Comparison of ENCODE assay signal across 9 cellular contexts in the genomic region with DNA sequence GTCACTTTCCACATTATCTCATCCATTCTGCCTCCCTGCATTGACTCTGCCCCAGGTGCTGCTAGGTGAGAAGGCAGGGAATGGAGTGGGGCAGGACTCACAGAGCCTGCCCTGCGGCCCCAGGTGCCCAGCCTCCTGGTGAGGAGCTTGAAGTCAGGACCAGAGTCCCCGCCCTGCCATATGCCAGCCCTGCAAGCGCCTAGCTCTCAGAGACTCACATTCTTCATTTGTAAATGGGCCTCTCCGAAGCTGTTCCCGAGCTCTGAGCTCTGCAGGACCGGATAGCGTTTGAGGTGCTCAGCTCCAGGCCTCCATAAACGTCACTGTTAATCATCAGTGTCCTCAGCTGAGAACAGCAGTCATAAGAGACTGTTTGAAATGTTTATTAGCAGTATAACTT.
A peak's percentile ranks its signal among the peaks of the same experiment; 100 is the strongest.
DNase-seq lines count a peak whose midpoint lies in the region; ATAC-seq, FAIRE-seq and TF ChIP-seq lines count a peak whose summit lies in the region.
"Had no signal": no experiment of that assay in that cellular context is flagged by ENCODE, and none has a peak within 500 bp of the region (broad histone marks: within the 10 kb centered on the region; RNA-seq: fewer than 3 reads in every experiment).

No MANE protein-coding gene starts in this region.

- intact Hi-C loops in body of pancreas (cut with DNase I) = no loop called here

- peak overlapping the region; percentile 0 for H3K27ac Mint-ChIP-seq in activated CD8-positive, alpha-beta memory T cell treated with anti-CD3 and anti-CD28 coated beads, Interleukin-2, amount 10 ng/mL, durations not matched to agents 7 days and 5 days

- H3K79me2 ChIP-seq in keratinocyte (ENCODE audit: control insufficient read depth, insufficient read depth, low read length) = peaks cover 91% of the 10 kb centered on the region

- H3K4me3 Mint-ChIP-seq in activated CD8-positive, alpha-beta memory T cell treated with anti-CD3 and anti-CD28 coated beads, Interleukin-2, amount 10 ng/mL, durations not matched to agents 7 days and 5 days = no peak overlapping the region

- 12 to 28% methylated on average over 8 of the region's 8 CpGs for WGBS in body of pancreas, 2 donors
- 53 to 60% methylated on average over 7 to 8 of the region's 8 CpGs for WGBS in upper lobe of left lung, 2 donors

- H4K20me1 ChIP-seq in keratinocyte (ENCODE audit: control insufficient read depth, extremely low read depth, insufficient read depth, low read length) = peaks cover 43% of the 10 kb centered on the region

- H3K27me3 ChIP-seq in body of pancreas (no peaks in the 10 kb centered on the region), keratinocyte (ENCODE audit: control insufficient read depth, extremely low read depth, insufficient read depth, low read length) (no peaks in the 10 kb centered on the region), upper lobe of left lung (no peaks in the 10 kb centered on the region)

- peaks cover 19% of the 10 kb centered on the region for H3K9me1 ChIP-seq in keratinocyte (ENCODE audit: control insufficient read depth, extremely low read depth, insufficient read depth, low read length)

- H3K9ac ChIP-seq in keratinocyte (ENCODE audit: control insufficient read depth, extremely low read depth, insufficient read depth, low read length) = peak overlapping the region; percentile 83

- peak overlapping the region; percentile 59 for H3K4me2 ChIP-seq in keratinocyte (ENCODE audit: control insufficient read depth, extremely low read depth, insufficient read depth, low read depth, low read length)

- TF ChIP-seq POLR2A in body of pancreas (IDR thresholded peaks at IDR 0.05) (peak in 1 of 3 donors; percentile 12), upper lobe of left lung (IDR thresholded peaks at IDR 0.05) (no peak)

- TF ChIP-seq CTCF in body of pancreas (IDR thresholded peaks at IDR 0.05) (no peak), keratinocyte (optimal IDR thresholded peaks at IDR 0.05 in 1 of 3, IDR thresholded peaks at IDR 0.05 in 1 of 3, conservative IDR thresholded peaks at IDR 0.05 in 1 of 3; ENCODE audit: extremely low read depth in 1 of 3, insufficient read depth in 2 of 3, low read length in 3 of 3) (no peak), upper lobe of left lung (IDR thresholded peaks at IDR 0.05) (no peak)

- ATAC-seq in activated CD8-positive, alpha-beta memory T cell treated with anti-CD3 and anti-CD28 coated beads, Interleukin-2, amount 10 ng/mL, durations not matched to agents 7 days and 5 days = no peak
- ATAC-seq in body of pancreas (peak; percentile 24), upper lobe of left lung (ENCODE audit: low FRiP score in 2 of 2) (no peak), GM18517 (IDR thresholded peaks at IDR 0.05; ENCODE audit: unreplicated experiment) (no peak)

- H3K4me1 ChIP-seq in body of pancreas = peaks cover 96% of the 10 kb centered on the region
- peaks cover 78% of the 10 kb centered on the region for H3K4me1 ChIP-seq in keratinocyte (ENCODE audit: control insufficient read depth, extremely low read depth, insufficient read depth, low read length)
- H3K4me1 ChIP-seq in upper lobe of left lung = peaks cover 64 to 69% (median 67%) of the 10 kb centered on the region in 4 donors

- CTCF ChIA-PET in activated CD8-positive, alpha-beta memory T cell treated with anti-CD3 and anti-CD28 coated beads, Interleukin-2, amount 10 ng/mL, durations not matched to agents 7 days and 5 days (lab: Charles Lee) = interaction anchor here (1.1 to 2.1 kb wide), 5 partner anchors 12 to 49 kb away, joined by 3 to 6 read pairs (median 3); no protein-coding TSS in a partner anchor

- no peaks in the 10 kb centered on the region for H3K27me3 Mint-ChIP-seq in activated CD8-positive, alpha-beta memory T cell treated with anti-CD3 and anti-CD28 coated beads, Interleukin-2, amount 10 ng/mL, durations not matched to agents 7 days and 5 days

- H3K36me3 Mint-ChIP-seq in activated CD8-positive, alpha-beta memory T cell treated with anti-CD3 and anti-CD28 coated beads, Interleukin-2, amount 10 ng/mL, durations not matched to agents 7 days and 5 days = no peaks in the 10 kb centered on the region

- no peak overlapping the region for H3K4me3 ChIP-seq in body of pancreas
- peak overlapping the region in 1 of 3 experiments; percentile 8 for H3K4me3 ChIP-seq in keratinocyte (ENCODE audit: control insufficient read depth in 2 of 3, extremely low read depth in 1 of 3, insufficient read depth in 2 of 3, low read depth in 1 of 3, low read length in 3 of 3)
- no peak overlapping the region for H3K4me3 ChIP-seq in upper lobe of left lung

- no peaks in the 10 kb centered on the region for H3K36me3 ChIP-seq in body of pancreas (replicated peaks in 1 of 2; ENCODE audit: insufficient read depth in 1 of 2, low read depth in 2 of 2)
- H3K36me3 ChIP-seq in keratinocyte (ENCODE audit: control insufficient read depth in 2 of 2, extremely low read depth in 1 of 2, insufficient read depth in 2 of 2, low read length in 2 of 2) = peaks cover 16 to 28% of the 10 kb centered on the region in 2 experiments
- peaks cover 0 to 10% (median 3%) of the 10 kb centered on the region in 4 donors for H3K36me3 ChIP-seq in upper lobe of left lung

- TF ChIP-seq EP300 in upper lobe of left lung (IDR thresholded peaks at IDR 0.05) = no peak

- no peak for DNase-seq in activated CD8-positive, alpha-beta memory T cell treated with anti-CD3 and anti-CD28 coated beads, Interleukin-2, amount 10 ng/mL, durations not matched to agents 7 days and 5 days
- no peak for DNase-seq in activated CD8-positive, alpha-beta memory T cell treated with anti-CD3 and anti-CD28 coated beads, Interleukin-2, amount 50 U/mL, for 4 hours
- DNase-seq in body of pancreas = peak in 3 of 4 donors; percentile 59 to 67 (median 64)
- peak; percentile 80 for DNase-seq in keratinocyte (ENCODE audit: low read depth, low spot score)
- DNase-seq in upper lobe of left lung = no peak
- DNase-seq in occipital lobe (lab: John Stamatoyannopoulos, UW) = no peak
- DNase-seq in stimulated activated CD4-positive, alpha-beta T cell treated with anti-CD3 and anti-CD28 coated beads, Interleukin-15, amount 100 ng/mL, for 24 hours = no peak
- DNase-seq: Right ventricle myocardium superior had no signal

- no peaks in the 10 kb centered on the region for H3K9me3 ChIP-seq in body of pancreas
- H3K9me3 ChIP-seq in keratinocyte (ENCODE audit: control insufficient read depth, low read depth, low read length) = no peaks in the 10 kb centered on the region
- H3K9me3 ChIP-seq in upper lobe of left lung = no peaks in the 10 kb centered on the region

- H2AFZ ChIP-seq in keratinocyte (ENCODE audit: control insufficient read depth, low read length) = no peak overlapping the region

- H3K27ac ChIP-seq in body of pancreas (peak overlapping the region; percentile 17 to 95 (median 62)), keratinocyte (ENCODE audit: control insufficient read depth, insufficient read depth, low read length) (peak overlapping the region; percentile 96), upper lobe of left lung (peak overlapping the region; percentile 51 to 85 (median 68))

- FAIRE-seq in keratinocyte (lab: Jason Lieb, UNC) = peak; percentile 94

- H3K9me3 Mint-ChIP-seq in activated CD8-positive, alpha-beta memory T cell treated with anti-CD3 and anti-CD28 coated beads, Interleukin-2, amount 10 ng/mL, durations not matched to agents 7 days and 5 days (ENCODE audit: low read depth) = no peaks in the 10 kb centered on the region

- dilution Hi-C loops in keratinocyte (cut with MboI; ENCODE audit: extremely low pct_ligation_motif_present, low sequenced_read_pairs) = no loop called here

- peaks cover 1% of the 10 kb centered on the region for H3K4me1 Mint-ChIP-seq in activated CD8-positive, alpha-beta memory T cell treated with anti-CD3 and anti-CD28 coated beads, Interleukin-2, amount 10 ng/mL, durations not matched to agents 7 days and 5 days

Comparison
In these comparisons a context has a peak if more than half of its experiments do, and no peak if none do; other contexts are left out.
1. DNase-seq: peak in body of pancreas (3 of 4) and keratinocyte (single experiment); none in activated CD8-positive, alpha-beta memory T cell treated with anti-CD3 and anti-CD28 coated beads, Interleukin-2, amount 10 ng/mL, durations not matched to agents 7 days and 5 days (single experiment), activated CD8-positive, alpha-beta memory T cell treated with anti-CD3 and anti-CD28 coated beads, Interleukin-2, amount 50 U/mL, for 4 hours (single experiment), upper lobe of left lung (0 of 2), occipital lobe (single experiment) and stimulated activated CD4-positive, alpha-beta T cell treated with anti-CD3 and anti-CD28 coated beads, Interleukin-15, amount 100 ng/mL, for 24 hours (single experiment).
2. Peak in every context shown above with its lines, with median percentiles within 50 percentile points of each other: H3K27ac ChIP-seq.